8 cellular contexts compared by ENCODE assay signal in the genomic region with DNA sequence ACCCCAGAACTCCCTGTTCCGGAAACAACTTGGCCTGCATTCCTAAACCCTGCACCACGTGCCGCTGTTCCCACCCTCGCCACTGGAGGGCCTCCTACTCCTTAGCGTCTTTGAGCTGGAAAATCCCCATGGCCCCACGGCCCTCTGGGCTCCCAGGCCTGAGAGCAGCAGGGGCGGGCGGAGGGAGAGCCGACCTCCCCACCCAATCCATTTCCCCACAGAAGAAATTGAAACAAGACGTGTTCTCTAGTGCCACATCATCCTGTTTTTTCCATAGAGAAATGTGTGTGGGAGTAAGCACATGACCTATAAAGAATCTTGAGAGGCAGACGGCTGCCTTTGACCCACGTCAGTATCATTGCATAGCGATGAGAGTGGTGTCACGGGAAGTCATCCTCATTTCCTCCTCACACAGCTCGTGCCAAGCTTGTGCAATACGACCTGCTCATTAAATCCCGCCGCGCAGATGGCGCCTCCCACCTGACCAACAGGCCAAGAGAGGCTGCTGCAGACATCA.
A peak's percentile ranks its signal among the peaks of the same experiment; 100 is the strongest.
DNase-seq lines count a peak whose midpoint lies in the region; ATAC-seq, FAIRE-seq and TF ChIP-seq lines count a peak whose summit lies in the region.

No MANE protein-coding gene starts in this region.

- no peaks in the 10 kb centered on the region for H3K27me3 ChIP-seq in astrocyte (ENCODE audit: insufficient read depth, low read length)
- peaks cover 0 to 3% (median 0%) of the 10 kb centered on the region in 5 donors for H3K27me3 ChIP-seq in subcutaneous abdominal adipose tissue (ENCODE audit: control insufficient read depth in 5 of 5, insufficient read depth in 4 of 5, low read length in 5 of 5)

- H3K4me3 Mint-ChIP-seq in astrocyte (ENCODE audit: unreplicated experiment) = no peak overlapping the region

- peak overlapping the region; percentile 74 for H3K9ac ChIP-seq in astrocyte (ENCODE audit: low read length)
- H3K9ac ChIP-seq in subcutaneous abdominal adipose tissue (ENCODE audit: low read length in 5 of 5) = peak overlapping the region in 2 of 5 donors; percentile 12 to 32

- no peaks in the 10 kb centered on the region for H3K36me3 ChIP-seq in astrocyte (ENCODE audit: insufficient read depth, low read length)
- H3K36me3 ChIP-seq in subcutaneous abdominal adipose tissue (ENCODE audit: control insufficient read depth in 5 of 5, insufficient read depth in 5 of 5, low read length in 5 of 5) = no peaks in the 10 kb centered on the region

- TF ChIP-seq CTCF in astrocyte (IDR thresholded peaks at IDR 0.05; ENCODE audit: insufficient read depth, low read depth, low read length) = peak; percentile 73

- peak; percentile 34 for FAIRE-seq in astrocyte (lab: Jason Lieb, UNC)
- no peak for FAIRE-seq in GM19239 (lab: Jason Lieb, UNC)

- no peaks in the 10 kb centered on the region for H3K36me3 Mint-ChIP-seq in astrocyte (ENCODE audit: low read depth, unreplicated experiment)

- H3K4me3 ChIP-seq in astrocyte (ENCODE audit: insufficient read depth, low read depth, low read length) (peak overlapping the region; percentile 14), subcutaneous abdominal adipose tissue (ENCODE audit: low read depth in 1 of 5, low read length in 5 of 5) (peak overlapping the region in 4 of 5 donors; percentile 17 to 59 (median 40))

- no peaks in the 10 kb centered on the region for H4K20me1 ChIP-seq in astrocyte (ENCODE audit: insufficient read depth, low read length)

- no peaks in the 10 kb centered on the region for H3K9me3 Mint-ChIP-seq in astrocyte (ENCODE audit: unreplicated experiment)

- no peaks in the 10 kb centered on the region for H3K27me3 Mint-ChIP-seq in astrocyte (ENCODE audit: low read depth, unreplicated experiment)

- no peak for ATAC-seq in GM21723 (IDR thresholded peaks at IDR 0.05; ENCODE audit: unreplicated experiment)

- peak; percentile 91 for DNase-seq in ELF-1 (ENCODE audit: low read depth, low spot score)
- DNase-seq in NCI-H1105 treated with DMSO at 0.1 percent for 48 hours (lab: John Stamatoyannopoulos, UW) = peak; percentile 68
- DNase-seq in astrocyte (ENCODE audit: low read depth) = peak; percentile 97
- DNase-seq in iPS DF 4.7 (ENCODE audit: extremely low read depth, low spot score) = peak; percentile 30
- DNase-seq in GM19239 (ENCODE audit: insufficient read length, low spot score) = no peak
- no peak for DNase-seq in NCI-H1694 (lab: John Stamatoyannopoulos, UW)

- peak overlapping the region; percentile 70 for H3K4me2 ChIP-seq in astrocyte (ENCODE audit: low read length)

- H2AFZ ChIP-seq in astrocyte (ENCODE audit: low read depth, low read length) = peak overlapping the region; percentile 87

- peak overlapping the region; percentile 93 for H3K27ac Mint-ChIP-seq in astrocyte (ENCODE audit: unreplicated experiment)

- no peaks in the 10 kb centered on the region for H3K79me2 ChIP-seq in astrocyte (ENCODE audit: insufficient read depth, low read length)

- H3K9me3 ChIP-seq in astrocyte (ENCODE audit: insufficient read depth, low read depth, low read length) = no peaks in the 10 kb centered on the region
- H3K9me3 ChIP-seq in subcutaneous abdominal adipose tissue (ENCODE audit: control insufficient read depth in 5 of 5, low read length in 5 of 5) = no peaks in the 10 kb centered on the region

- peak overlapping the region; percentile 83 for H3K27ac ChIP-seq in astrocyte (ENCODE audit: low read depth, low read length)
- no peak overlapping the region for H3K27ac ChIP-seq in subcutaneous abdominal adipose tissue (ENCODE audit: low read depth, low read length)

- H3K4me1 ChIP-seq in astrocyte (ENCODE audit: insufficient read depth, low read length) (peaks cover 4% of the 10 kb centered on the region), subcutaneous abdominal adipose tissue (ENCODE audit: control insufficient read depth in 5 of 5, insufficient read depth in 5 of 5, low read length in 5 of 5) (peaks cover 3 to 11% (median 6%) of the 10 kb centered on the region in 5 donors)

- H3K4me1 Mint-ChIP-seq in astrocyte (ENCODE audit: low read depth, unreplicated experiment) = peaks cover 11% of the 10 kb centered on the region

Comparison
In these comparisons a context has a peak if more than half of its experiments do, and no peak if none do; other contexts are left out.
1. DNase-seq: peak in ELF-1 (single experiment), NCI-H1105 treated with DMSO at 0.1 percent for 48 hours (single experiment), astrocyte (single experiment) and iPS DF 4.7 (single experiment); none in GM19239 (single experiment) and NCI-H1694 (single experiment).